21 cellular contexts compared by ENCODE assay signal in the genomic region with DNA sequence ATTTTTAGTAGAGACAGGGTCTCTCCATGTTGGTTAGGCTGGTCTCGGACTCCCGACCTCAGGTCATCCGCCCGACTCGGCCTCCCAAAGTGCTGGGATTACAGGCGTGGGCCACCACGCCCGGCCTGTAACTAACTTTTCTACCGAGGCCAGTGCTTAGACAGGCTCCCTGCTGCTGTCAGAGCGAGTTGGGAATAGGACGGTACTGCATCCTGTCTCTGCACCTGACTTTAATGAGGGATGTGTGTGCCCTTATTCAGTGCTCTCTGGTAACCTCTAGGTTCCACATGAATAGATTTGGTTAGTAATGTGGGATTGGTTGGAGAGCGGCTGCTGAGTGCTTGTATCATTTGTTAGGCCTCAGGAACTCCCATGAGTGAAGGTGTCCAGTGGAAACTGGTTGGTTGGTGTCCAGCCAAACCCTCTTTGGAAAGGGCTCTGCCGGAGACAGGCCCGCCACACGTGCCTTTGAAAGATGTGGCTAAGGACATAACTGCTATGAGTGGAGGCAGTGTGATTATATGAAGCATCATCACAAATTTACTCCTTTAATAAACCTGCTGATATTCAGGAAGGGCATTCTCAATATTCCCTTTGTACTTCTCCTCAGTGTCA. TPM values are rescaled to one million over a fixed set of nuclear protein-coding genes. Genes with fewer than 3 reads are reported as not detected.
DNase-seq lines count a peak whose midpoint lies in the region; ATAC-seq, FAIRE-seq and TF ChIP-seq lines count a peak whose summit lies in the region.
"Had no signal": no experiment of that assay in that cellular context is flagged by ENCODE, and none has a peak within 500 bp of the region (broad histone marks: within the 10 kb centered on the region; RNA-seq: fewer than 3 reads in every experiment).

No MANE protein-coding gene starts in this region.

- 81 to 83% (median 82%) methylated on average over 15 of the region's 15 CpGs for WGBS in psoas muscle, 3 donors

- H3K36me3 Mint-ChIP-seq in GM23338 (ENCODE audit: low read depth): no peaks in the 10 kb centered on the region
- no peaks in the 10 kb centered on the region for H3K36me3 Mint-ChIP-seq in WTC11
- H3K36me3 Mint-ChIP-seq: CD14-positive monocyte had no signal

- H2AFZ ChIP-seq in GM23338: no peak overlapping the region

- intact Hi-C loops in left ventricle myocardium inferior (cut with micrococcal nuclease) (no loop called here), psoas muscle (cut with DNase I) (loop anchor here in 1 of 2 donors (5.0 kb wide), 2 partner anchors 34 to 54 kb away; partner anchors contain the start of gene MYOM1)

- no peak overlapping the region for H3K27ac ChIP-seq in GM23338 (ENCODE audit: low read depth)
- peak overlapping the region; percentile 56 for H3K27ac ChIP-seq in left ventricle myocardium inferior (replicated peaks)
- peak overlapping the region; percentile 34 for H3K27ac ChIP-seq in psoas muscle
- H3K27ac ChIP-seq: A549 had no signal

- no peaks in the 10 kb centered on the region for H3K9me2 ChIP-seq in GM23338 (ENCODE audit: insufficient read depth)

- H3K4me2 ChIP-seq in GM23338: no peak overlapping the region
- H3K4me2 ChIP-seq: A549 had no signal

- H3K36me3 ChIP-seq in GM23338 (ENCODE audit: insufficient read depth) (no peaks in the 10 kb centered on the region), left ventricle myocardium inferior (peaks cover 43% of the 10 kb centered on the region), psoas muscle (ENCODE audit: insufficient read depth in 1 of 2, low read depth in 1 of 2) (peaks cover 4 to 54% of the 10 kb centered on the region in 2 donors)

- no peaks in the 10 kb centered on the region for H3K4me1 ChIP-seq in GM23338 (ENCODE audit: insufficient read depth)
- H3K4me1 ChIP-seq in left ventricle myocardium inferior: peaks cover 93% of the 10 kb centered on the region
- peaks cover 8% of the 10 kb centered on the region for H3K4me1 ChIP-seq in psoas muscle
- H3K4me1 ChIP-seq: A549 had no signal

- CTCF ChIA-PET in WTC11 (lab: Charles Lee): interaction anchor here (0.9 to 1.5 kb wide), 3 partner anchors 32 to 54 kb away, joined by 3 to 6 read pairs (median 5); no protein-coding TSS in a partner anchor

- H3K27me3 ChIP-seq in GM23338 (ENCODE audit: insufficient read depth): no peaks in the 10 kb centered on the region
- H3K27me3 ChIP-seq in left ventricle myocardium inferior (ENCODE audit: low read depth): no peaks in the 10 kb centered on the region
- no peaks in the 10 kb centered on the region for H3K27me3 ChIP-seq in psoas muscle (ENCODE audit: insufficient read depth in 3 of 3, low read length in 2 of 3)

- no peaks in the 10 kb centered on the region for H3K79me2 ChIP-seq in GM23338 (replicated peaks; ENCODE audit: insufficient read depth)

- H3K4me3 Mint-ChIP-seq in GM23338 (no peak overlapping the region), WTC11 (no peak overlapping the region)
- H3K4me3 Mint-ChIP-seq: B cell, CD14-positive monocyte had no signal

- DNase-seq in GM23338 (ENCODE audit: low spot score) (peak; percentile 37), WTC11 (ENCODE audit: low spot score) (no peak), left ventricle myocardium inferior (no peak), psoas muscle (no peak), GM12891 (ENCODE audit: insufficient read length, low spot score) (no peak), DMS79 treated with DMSO at 0.1 percent for 48 hours (lab: John Stamatoyannopoulos, UW) (no peak)
- DNase-seq: DMS53, GOT3, HCEC 1CT, Kasumi-1, NCI-H1694, NCI-H2081, NCI-H2171, NCI-H345, OCI-M1 had no signal

- no peaks in the 10 kb centered on the region for H3F3A ChIP-seq in GM23338 (replicated peaks; ENCODE audit: low read depth)

- no peaks in the 10 kb centered on the region for H3K27me3 Mint-ChIP-seq in GM23338 (ENCODE audit: insufficient read depth, low read depth, poor library complexity)
- no peaks in the 10 kb centered on the region for H3K27me3 Mint-ChIP-seq in WTC11 (ENCODE audit: low read depth)
- H3K27me3 Mint-ChIP-seq: B cell had no signal

- no peaks in the 10 kb centered on the region for H4K20me1 ChIP-seq in GM23338 (replicated peaks; ENCODE audit: insufficient read depth)

- H3K9me3 Mint-ChIP-seq in GM23338: no peaks in the 10 kb centered on the region
- no peaks in the 10 kb centered on the region for H3K9me3 Mint-ChIP-seq in WTC11
- H3K9me3 Mint-ChIP-seq: CD14-positive monocyte had no signal

- H3K9me3 ChIP-seq in left ventricle myocardium inferior (replicated peaks): no peaks in the 10 kb centered on the region
- H3K9me3 ChIP-seq in psoas muscle: no peaks in the 10 kb centered on the region
- H3K9me3 ChIP-seq: A549 had no signal

- FAIRE-seq in GM12891 (lab: Jason Lieb, UNC): no peak
- FAIRE-seq: A549, D721Med, RCC 7860 had no signal

- TF ChIP-seq CTCF in GM23338 (conservative IDR thresholded peaks at IDR 0.05; ENCODE audit: low read depth in 2 of 2): no peak
- no peak for TF ChIP-seq CTCF in WTC11 (IDR thresholded peaks at IDR 0.05)
- TF ChIP-seq CTCF in left ventricle myocardium inferior (IDR thresholded peaks at IDR 0.05; ENCODE audit: borderline replicate concordance): no peak
- no peak for TF ChIP-seq CTCF in psoas muscle (IDR thresholded peaks at IDR 0.05)

- no peak for TF ChIP-seq POLR2A in GM12891 (IDR thresholded peaks at IDR 0.05; ENCODE audit: low read depth, low read length)

- POLR2A ChIA-PET in WTC11 (lab: Charles Lee): no interaction called here

- peaks cover 10% of the 10 kb centered on the region for H3K4me1 Mint-ChIP-seq in GM23338
- H3K4me1 Mint-ChIP-seq in WTC11: peaks cover 14% of the 10 kb centered on the region

- H3K4me3 ChIP-seq in GM23338: no peak overlapping the region
- H3K4me3 ChIP-seq in left ventricle myocardium inferior: no peak overlapping the region
- H3K4me3 ChIP-seq in psoas muscle: no peak overlapping the region
- H3K4me3 ChIP-seq: A549 had no signal

- H3K27ac Mint-ChIP-seq in GM23338: no peak overlapping the region
- H3K27ac Mint-ChIP-seq in WTC11: no peak overlapping the region
- H3K27ac Mint-ChIP-seq: B cell had no signal

- ATAC-seq in GM23338 (peak; percentile 74), WTC11 (peak; percentile 70), psoas muscle (peak in 1 of 4 donors; percentile 7), HG03039 (IDR thresholded peaks at IDR 0.05; ENCODE audit: unreplicated experiment) (no peak)
- ATAC-seq: A549 had no signal

TF ChIP-seq in GM23338, 12 proteins besides CTCF, POLR2A, EP300 and RAD21 (continues in another document):
- no peak for TF ChIP-seq JUNB (IDR thresholded peaks at IDR 0.05; ENCODE audit: unreplicated experiment)
- no peak for TF ChIP-seq CREB1 (CRISPR knock-in tag; IDR thresholded peaks at IDR 0.05; ENCODE audit: low read depth)

TF ChIP-seq in WTC11, 78 proteins besides CTCF, POLR2A, EP300 and RAD21 (continues in another document):
- TF ChIP-seq MXD4 (CRISPR knock-in tag; IDR thresholded peaks at IDR 0.05; ENCODE audit: borderline replicate concordance) (no peak), GTF2I (CRISPR knock-in tag; conservative IDR thresholded peaks at IDR 0.05) (no peak), ESRRA (CRISPR knock-in tag; IDR thresholded peaks at IDR 0.05; ENCODE audit: borderline replicate concordance) (no peak), SP1 (CRISPR knock-in tag; conservative IDR thresholded peaks at IDR 0.05) (no peak)
- TF ChIP-seq, protein P1, sequence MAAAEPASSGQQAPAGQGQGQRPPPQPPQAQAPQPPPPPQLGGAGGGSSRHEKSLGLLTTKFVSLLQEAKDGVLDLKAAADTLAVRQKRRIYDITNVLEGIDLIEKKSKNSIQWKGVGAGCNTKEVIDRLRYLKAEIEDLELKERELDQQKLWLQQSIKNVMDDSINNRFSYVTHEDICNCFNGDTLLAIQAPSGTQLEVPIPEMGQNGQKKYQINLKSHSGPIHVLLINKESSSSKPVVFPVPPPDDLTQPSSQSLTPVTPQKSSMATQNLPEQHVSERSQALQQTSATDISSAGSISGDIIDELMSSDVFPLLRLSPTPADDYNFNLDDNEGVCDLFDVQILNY (CRISPR knock-in tag; IDR thresholded peaks at IDR 0.05): no peak
- TF ChIP-seq, protein P2, sequence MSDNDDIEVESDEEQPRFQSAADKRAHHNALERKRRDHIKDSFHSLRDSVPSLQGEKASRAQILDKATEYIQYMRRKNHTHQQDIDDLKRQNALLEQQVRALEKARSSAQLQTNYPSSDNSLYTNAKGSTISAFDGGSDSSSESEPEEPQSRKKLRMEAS (CRISPR knock-in tag; IDR thresholded peaks at IDR 0.05): no peak

TF ChIP-seq in GM12891, 5 proteins besides CTCF, POLR2A, EP300 and RAD21:
- TF ChIP-seq SPI1 (IDR thresholded peaks at IDR 0.05; ENCODE audit: low read depth, low read length): no peak

RNA-seq across cellular contexts. Expression of gene MYOM1, which starts 36.6 kb away (rescaled TPM):
- 0.08 and 0.38 TPM in 2 replicates for total RNA-seq in GM23338 (2014; rRNA removed; shearing (Covaris generic))
- polyA plus RNA-seq in GM23338 (2016; fragmentation: Nextera tagmentation; extraction: Ambion mirVana) (0.21 and 0.27 TPM in 2 replicates), psoas muscle (100 to 1,000 TPM in 2 of 3 donors, 10 to 100 TPM in 1; 54.8 to 209 (median 117) TPM)
- total RNA-seq in WTC11 (2021) (0.35 to 0.64 TPM (median 0.53 TPM) in 3 replicates), left ventricle myocardium inferior (667 TPM), psoas muscle (100 to 1,000 TPM; 388 to 842 (median 567) TPM)
- 0.86 TPM for polyA plus RNA-seq in GM12891 (2012; ENCODE audit: low read depth, missing spikeins)

Comparison
In these comparisons a context has a peak if more than half of its experiments do, and no peak if none do; other contexts are left out.
1. RNA of gene MYOM1, which starts 36.6 kb away (total RNA-seq): 388 to 842 TPM in psoas muscle and 667 TPM in left ventricle myocardium inferior (single experiment); 0.08 to 0.38 TPM in GM23338 and 0.35 to 0.64 TPM in WTC11; every median in the first group is over 100 times any median in the second.